17 cellular contexts compared by ENCODE assay signal in genomic region chr4:110837896-110838450, GRCh38.
"Had no signal": no experiment of that assay in that cellular context is flagged by ENCODE, and none has a peak within 500 bp of the region (broad histone marks: within the 10 kb centered on the region; RNA-seq: fewer than 3 reads in every experiment).

No MANE protein-coding gene starts in this region.

- H3K27ac ChIP-seq: hepatocyte, spleen, vagina had no signal

- H3K4me3 ChIP-seq: hepatocyte, spleen, vagina had no signal

- H3K9me3 Mint-ChIP-seq: activated T-cell treated with anti-CD3 and anti-CD28 coated beads, Interleukin-2, amount 50 U/mL, for 24 hours; activated T-helper 17 cell treated with anti-CD3 and anti-CD28 coated beads, Interleukin-2, amount 50 U/mL, for 72 hours; stimulated activated naive CD8-positive, alpha-beta T cell treated with anti-CD3 and anti-CD28 coated beads, Interleukin-15, Interleukin-2, amounts not matched to agents 100 ng/mL and 50 ng/mL, for 24 hours; type B pancreatic cell had no signal

- H3K4me2 ChIP-seq: hepatocyte had no signal

- H3K4me1 Mint-ChIP-seq: activated T-helper 17 cell treated with anti-CD3 and anti-CD28 coated beads, Interleukin-2, amount 50 U/mL, for 72 hours; naive B cell had no signal

- H3K36me3 Mint-ChIP-seq: activated naive CD4-positive, alpha-beta T cell treated with anti-CD3 and anti-CD28 coated beads, Interleukin-2, amount 50 U/mL, for 72 hours; naive B cell; type B pancreatic cell had no signal

- H3K27ac Mint-ChIP-seq: activated naive CD4-positive, alpha-beta T cell treated with anti-CD3 and anti-CD28 coated beads, Interleukin-2, amount 50 U/mL, for 72 hours; activated T-cell treated with anti-CD3 and anti-CD28 coated beads, Interleukin-2, amount 50 U/mL, for 24 hours; activated T-helper 17 cell treated with anti-CD3 and anti-CD28 coated beads, Interleukin-2, amount 50 U/mL, for 72 hours; progenitor cell of endocrine pancreas; stimulated activated naive CD8-positive, alpha-beta T cell treated with anti-CD3 and anti-CD28 coated beads, Interleukin-15, Interleukin-2, amounts not matched to agents 100 ng/mL and 50 ng/mL, for 24 hours; type B pancreatic cell had no signal

- H2AFZ ChIP-seq: hepatocyte had no signal

- H3K27me3 ChIP-seq: hepatocyte, spleen, vagina had no signal

- H3K9me3 ChIP-seq: spleen, vagina had no signal

- H3K4me1 ChIP-seq: spleen, vagina had no signal

- H3K4me3 Mint-ChIP-seq: activated T-cell treated with anti-CD3 and anti-CD28 coated beads, Interleukin-2, amount 50 U/mL, for 24 hours; activated T-helper 17 cell treated with anti-CD3 and anti-CD28 coated beads, Interleukin-2, amount 50 U/mL, for 72 hours; stimulated activated naive CD8-positive, alpha-beta T cell treated with anti-CD3 and anti-CD28 coated beads, Interleukin-15, Interleukin-2, amounts not matched to agents 100 ng/mL and 50 ng/mL, for 24 hours; type B pancreatic cell had no signal

- H3K79me2 ChIP-seq: hepatocyte had no signal

- H3K27me3 Mint-ChIP-seq: activated T-cell treated with anti-CD3 and anti-CD28 coated beads, Interleukin-2, amount 50 U/mL, for 24 hours; activated T-helper 17 cell treated with anti-CD3 and anti-CD28 coated beads, Interleukin-2, amount 50 U/mL, for 72 hours; naive B cell; stimulated activated naive CD8-positive, alpha-beta T cell treated with anti-CD3 and anti-CD28 coated beads, Interleukin-15, Interleukin-2, amounts not matched to agents 100 ng/mL and 50 ng/mL, for 24 hours had no signal

- DNase-seq: activated T-cell treated with anti-CD3 and anti-CD28 coated beads, Interleukin-2, amount 50 U/mL, for 24 hours; central memory CD4-positive, alpha-beta T cell; dermis blood vessel endothelial cell; effector memory CD4-positive, alpha-beta T cell; foreskin melanocyte; mesendoderm; naive B cell; spleen; stimulated activated CD4-positive, alpha-beta T cell treated with anti-CD3 and anti-CD28 coated beads, Interleukin-4, amount 100 ng/mL, for 1 hour; T-helper 1 cell had no signal

- H3K36me3 ChIP-seq: spleen, vagina had no signal
